ENCODE assay signal across 21 cellular contexts in genomic region chr5:111993242-111993641, GRCh38.
"Had no signal": no experiment of that assay in that cellular context is flagged by ENCODE, and none has a peak within 500 bp of the region (broad histone marks: within the 10 kb centered on the region; RNA-seq: fewer than 3 reads in every experiment).

No MANE protein-coding gene starts in this region.

- H3K27ac ChIP-seq: neutrophil, stomach, testis, upper lobe of right lung had no signal

- H3K27me3 ChIP-seq: neutrophil, stomach, testis, upper lobe of right lung had no signal

- H3K4me1 ChIP-seq: stomach, testis, upper lobe of right lung had no signal

- H3K27me3 Mint-ChIP-seq: memory B cell had no signal

- H3K9me3 ChIP-seq: mucosa of descending colon, neutrophil, stomach, testis, upper lobe of right lung had no signal

- H3K36me3 ChIP-seq: neutrophil, stomach, upper lobe of right lung had no signal

- DNase-seq: activated CD4-positive, alpha-beta T cell treated with anti-CD3 and anti-CD28 coated beads, Interleukin-2, amount 10 ng/mL, durations not matched to agents 7 days and 5 days; activated gamma-delta T cell treated with Interleukin-2 at 50 U/mL for 16 hours; amniotic stem cell; caudate nucleus; effector CD4-positive, alpha-beta T cell; foreskin fibroblast; hypothalamus; kidney; left ventricle myocardium superior; mucosa of descending colon; naive thymus-derived CD4-positive, alpha-beta T cell; posterior cingulate gyrus; retina; stimulated activated CD4-positive, alpha-beta T cell treated with anti-CD3 and anti-CD28 coated beads, Interleukin-12 subunit alpha, Interleukin-12 subunit beta, amount 100 ng/mL, for 4 hours; stimulated activated CD4-positive, alpha-beta T cell treated with anti-CD3 and anti-CD28 coated beads, Interleukin-2, amount 100 ng/mL, for 24 hours; stomach; testis; upper lobe of right lung had no signal

- H3K4me3 Mint-ChIP-seq: activated CD4-positive, alpha-beta T cell treated with anti-CD3 and anti-CD28 coated beads, Interleukin-2, amount 10 ng/mL, durations not matched to agents 7 days and 5 days; activated naive CD8-positive, alpha-beta T cell; memory B cell; naive thymus-derived CD4-positive, alpha-beta T cell had no signal

- ATAC-seq: left ventricle myocardium superior; mucosa of descending colon; naive thymus-derived CD4-positive, alpha-beta T cell; upper lobe of right lung had no signal

- H3K27ac Mint-ChIP-seq: activated CD4-positive, alpha-beta T cell treated with anti-CD3 and anti-CD28 coated beads, Interleukin-2, amount 10 ng/mL, durations not matched to agents 7 days and 5 days; memory B cell; naive thymus-derived CD4-positive, alpha-beta T cell had no signal

- H3K4me1 Mint-ChIP-seq: activated CD4-positive, alpha-beta T cell treated with anti-CD3 and anti-CD28 coated beads, Interleukin-2, amount 10 ng/mL, durations not matched to agents 7 days and 5 days; memory B cell; naive thymus-derived CD4-positive, alpha-beta T cell had no signal

- H3K4me3 ChIP-seq: mucosa of descending colon, stomach, testis, upper lobe of right lung had no signal

- H3K36me3 Mint-ChIP-seq: activated naive CD8-positive, alpha-beta T cell; memory B cell had no signal
